In the genomic region with DNA sequence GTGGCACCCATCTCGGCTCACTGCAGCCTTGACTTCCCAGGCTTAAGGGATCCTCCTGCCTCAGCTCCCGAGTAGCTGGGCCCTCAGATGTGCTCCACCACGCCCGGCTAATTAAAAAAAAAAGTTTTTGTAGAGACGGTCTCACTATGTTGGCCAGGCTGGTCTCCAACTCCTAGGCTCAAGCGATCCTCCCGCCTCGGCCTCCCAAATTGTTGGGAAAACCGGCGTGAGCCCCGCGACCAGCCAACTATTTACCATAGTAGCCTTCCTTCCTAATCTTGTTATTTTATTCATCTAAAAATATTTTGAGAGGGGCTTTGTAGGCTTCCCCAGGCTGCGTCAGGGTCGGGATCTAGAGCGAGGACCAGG, we compare ENCODE assay signal across 8 cellular contexts. TPM values are rescaled to one million over a fixed set of nuclear protein-coding genes. Genes with fewer than 3 reads are reported as not detected.
DNase-seq lines count a peak whose midpoint lies in the region; ATAC-seq, FAIRE-seq and TF ChIP-seq lines count a peak whose summit lies in the region.

No MANE protein-coding gene starts in this region.

- 100% methylated on average over 1 of the region's 15 CpGs; no CpG with 5 or more reads in 1 of the 2 experiments for WGBS in IMR-90 (ENCODE audit: extremely low coverage in 2 of 2, insufficient read length in 1 of 2), 2 experiments

- peak overlapping the region; percentile 56 for H3K4me3 ChIP-seq in A673 (ENCODE audit: low read depth, low read length, poor library complexity, severe bottlenecking)
- peak overlapping the region; percentile 95 for H3K4me3 ChIP-seq in IMR-90 (ENCODE audit: insufficient read depth, low read depth, low read length)
- peak overlapping the region; percentile 62 to 73 for H3K4me3 ChIP-seq in cardiac fibroblast (replicated peaks in 1 of 2; ENCODE audit: low read depth in 2 of 2, low read length in 2 of 2)
- H3K4me3 ChIP-seq in mucosa of stomach (ENCODE audit: low read length), result peak overlapping the region; percentile 70

- peak overlapping the region; percentile 73 to 82; a peak in 3 of 4 replicates for H4K8ac ChIP-seq in IMR-90 (ENCODE audit: low read depth in 2 of 2, low read length in 2 of 2)

- in situ Hi-C loops in IMR-90 (cut with MboI; ENCODE audit: low sequenced_read_pairs), result no loop called here

- DNase-seq in A673 (ENCODE audit: low spot score) (no peak), IMR-90 (no peak), cardiac fibroblast (ENCODE audit: low read depth in 2 of 2) (no peak), RCC 7860 (ENCODE audit: low spot score) (no peak)

- dilution Hi-C loops in IMR-90 (cut with HindIII; ENCODE audit: low sequenced_read_pairs, unreplicated experiment), result no loop called here

- peak overlapping the region; percentile 96 for H2AFZ ChIP-seq in IMR-90 (replicated peaks; ENCODE audit: low read length, poor library complexity)

- peak overlapping the region; percentile 12; the same call in 1 of the 2 replicates for H4K91ac ChIP-seq in IMR-90 (ENCODE audit: insufficient read depth, low read depth, low read length)

- TF ChIP-seq POLR2A in IMR-90 (IDR thresholded peaks at IDR 0.05; ENCODE audit: low read depth, low read length) (no peak), GM18505 (IDR thresholded peaks at IDR 0.05; ENCODE audit: borderline replicate concordance, extremely low read depth, insufficient read depth, insufficient read length) (no peak)

- no peak overlapping the region for H2BK5ac ChIP-seq in IMR-90 (ENCODE audit: low read depth, low read length, poor library complexity, severe bottlenecking)

- H3K9me3 ChIP-seq in A673 (ENCODE audit: low read depth, low read length, poor library complexity, severe bottlenecking) (no peaks in the 10 kb centered on the region), IMR-90 (ENCODE audit: control insufficient read depth, insufficient read depth, low read length) (no peaks in the 10 kb centered on the region), mucosa of stomach (ENCODE audit: control insufficient read depth, low read length) (no peaks in the 10 kb centered on the region)

- H4K5ac ChIP-seq in IMR-90 (ENCODE audit: low read depth, low read length), result peak overlapping the region; percentile 95

- H3K36me3 ChIP-seq in A673 (ENCODE audit: insufficient read depth, low read length, poor library complexity, severe bottlenecking) (no peaks in the 10 kb centered on the region), IMR-90 (ENCODE audit: control insufficient read depth, insufficient read depth, low read length) (no peaks in the 10 kb centered on the region), mucosa of stomach (ENCODE audit: control insufficient read depth, insufficient read depth, low read length) (no peaks in the 10 kb centered on the region)

- TF ChIP-seq CTCF in A673 (conservative IDR thresholded peaks at IDR 0.05; ENCODE audit: low read depth, low read length) (no peak), IMR-90 (conservative IDR thresholded peaks at IDR 0.05; ENCODE audit: low read depth, low read length) (no peak), cardiac fibroblast (IDR thresholded peaks at IDR 0.05; ENCODE audit: low read depth, low read length) (no peak)

- peaks cover 0 to 18% of the 10 kb centered on the region in 2 experiments; a peak in 3 of 4 replicates for H3K79me1 ChIP-seq in IMR-90 (ENCODE audit: low read depth in 1 of 2, low read length in 2 of 2)

- no peak overlapping the region; the same call in 1 of the 2 replicates for H3K18ac ChIP-seq in IMR-90 (ENCODE audit: low read depth, low read length)

- peak overlapping the region; percentile 97 for H3K4me2 ChIP-seq in IMR-90 (ENCODE audit: low read depth, low read length)

- peaks cover 17% of the 10 kb centered on the region for H3K4me1 ChIP-seq in A673 (ENCODE audit: insufficient read depth, low read length, poor library complexity, severe bottlenecking)
- peaks cover 7% of the 10 kb centered on the region for H3K4me1 ChIP-seq in IMR-90 (ENCODE audit: control insufficient read depth, insufficient read depth, low read length)
- H3K4me1 ChIP-seq in mucosa of stomach (ENCODE audit: control insufficient read depth, insufficient read depth, low read length), result peaks cover 14% of the 10 kb centered on the region

- H3K14ac ChIP-seq in IMR-90 (replicated peaks; ENCODE audit: low read depth, low read length), result peak overlapping the region; percentile 84; the same call in 1 of the 2 replicates

- no peak for ATAC-seq in IMR-90 (ENCODE audit: low read depth)
- ATAC-seq in HG02885 (IDR thresholded peaks at IDR 0.05; ENCODE audit: poor library complexity, unreplicated experiment), result no peak
- no peak for ATAC-seq in GM19324 (IDR thresholded peaks at IDR 0.05; ENCODE audit: low FRiP score, unreplicated experiment)
- ATAC-seq in GM18505 (IDR thresholded peaks at IDR 0.05; ENCODE audit: unreplicated experiment), result no peak

- H3K9me1 ChIP-seq in IMR-90 (ENCODE audit: insufficient read depth, low read length), result no peaks in the 10 kb centered on the region

- no peak for FAIRE-seq in RCC 7860 (lab: Jason Lieb, UNC)

- H3K27ac ChIP-seq in A673 (ENCODE audit: low read depth, low read length, poor library complexity, severe bottlenecking), result peak overlapping the region; percentile 96
- peak overlapping the region; percentile 83; the same call in 1 of the 2 replicates for H3K27ac ChIP-seq in IMR-90 (ENCODE audit: insufficient read depth, low read length)

- no peak overlapping the region for H3K56ac ChIP-seq in IMR-90 (ENCODE audit: extremely low read depth, insufficient read depth, low read length)

- no peak for TF ChIP-seq RAD21 in IMR-90 (IDR thresholded peaks at IDR 0.05; ENCODE audit: low read length)

- POLR2A ChIA-PET in A673 (lab: Charles Lee; ENCODE audit: low non-redundant PET), result no interaction called here
- POLR2A ChIA-PET in IMR-90 (lab: Charles Lee; ENCODE audit: unreplicated experiment), result no interaction called here

- CTCF ChIA-PET in A673 (lab: Charles Lee), result no interaction called here
- CTCF ChIA-PET in IMR-90 (lab: Yijun Ruan, JAX), result no interaction called here

- peak overlapping the region; percentile 66 for H3K4ac ChIP-seq in IMR-90 (ENCODE audit: low read depth, low read length)

- intact Hi-C loops in A673 (cut with micrococcal nuclease; ENCODE audit: unreplicated experiment), result no loop called here
- intact Hi-C loops in IMR-90 (cut with micrococcal nuclease), result no loop called here

- H4K20me1 ChIP-seq in IMR-90 (ENCODE audit: insufficient read depth, low read length), result no peaks in the 10 kb centered on the region

- H3K27me3 ChIP-seq in A673 (replicated peaks; ENCODE audit: insufficient read depth, low read depth, low read length, poor library complexity) (no peaks in the 10 kb centered on the region), IMR-90 (ENCODE audit: control insufficient read depth, insufficient read depth, low read length) (no peaks in the 10 kb centered on the region), mucosa of stomach (ENCODE audit: control insufficient read depth, insufficient read depth, low read length) (no peaks in the 10 kb centered on the region)

- H2BK20ac ChIP-seq in IMR-90 (ENCODE audit: low read depth, low read length), result no peak overlapping the region

- H3K9ac ChIP-seq in IMR-90 (ENCODE audit: low read depth, low read length), result peak overlapping the region; percentile 78; the same call in 1 of the 2 replicates
- H3K9ac ChIP-seq in mucosa of stomach (ENCODE audit: low read length), result peak overlapping the region; percentile 97

- H2AK5ac ChIP-seq in IMR-90 (ENCODE audit: low read depth, low read length), result peak overlapping the region; percentile 35; the same call in 1 of the 2 replicates

- peak overlapping the region; percentile 7; the same call in 1 of the 2 replicates for H3K23ac ChIP-seq in IMR-90 (ENCODE audit: low read depth, low read length)

- peak overlapping the region; percentile 95 for H2AK9ac ChIP-seq in IMR-90 (replicated peaks; ENCODE audit: low read depth, low read length, poor library complexity)

- H2BK15ac ChIP-seq in IMR-90 (ENCODE audit: low read depth, low read length), result no peak overlapping the region

- no peak overlapping the region for H2BK120ac ChIP-seq in IMR-90 (ENCODE audit: low read depth, low read length)

- BruUV-seq in A673 (replicated peaks; lab: Mats Ljungman, UMichigan), result no TSS peak
- BruUV-seq in IMR-90 (replicated peaks; lab: Mats Ljungman, UMichigan), result no TSS peak

TF ChIP-seq in IMR-90, 13 proteins besides CTCF, POLR2A, EP300 and RAD21 (continues in another document):
- TF ChIP-seq FOS (IDR thresholded peaks at IDR 0.05; ENCODE audit: low read depth, low read length) (no peak), MXI1 (IDR thresholded peaks at IDR 0.05; ENCODE audit: borderline replicate concordance, low read depth, low read length) (no peak), RFX5 (IDR thresholded peaks at IDR 0.05; ENCODE audit: low read depth, low read length) (no peak), SMC3 (IDR thresholded peaks at IDR 0.05; ENCODE audit: low read depth, low read length) (no peak), BHLHE40 (IDR thresholded peaks at IDR 0.05; ENCODE audit: low read depth, low read length) (no peak), MAFK (IDR thresholded peaks at IDR 0.05; ENCODE audit: low read depth, low read length) (no peak), USF2 (IDR thresholded peaks at IDR 0.05; ENCODE audit: low read depth, low read length) (no peak)

RNA-seq across cellular contexts. Expression of gene YY1, which starts 25.4 kb away (rescaled TPM):
- total RNA-seq in A673 (2021) (89.3 and 97.0 TPM in 2 replicates), IMR-90 (2012; rRNA removed) (26.7 and 29.9 TPM in 2 replicates)
- polyA plus RNA-seq in IMR-90 (2012; rRNA removed), result 21.1 and 21.7 TPM in 2 replicates
- 14.4 and 15.6 TPM in 2 replicates for polyA plus RNA-seq in IMR-90 (2012; cell fraction: cytosol; rRNA removed)
- polyA plus RNA-seq in IMR-90 (2012; cell fraction: nucleus; rRNA removed; ENCODE audit: low replicate concordance), result 20.1 and 46.1 TPM in 2 replicates

RNA-seq across cellular contexts. Expression of gene DEGS2, which starts 54.1 kb away (rescaled TPM):
- total RNA-seq in A673 (2021) (0.07 TPM in 1 of 2 replicates, not detected in the other), IMR-90 (2012; rRNA removed) (not detected in 2 replicates)
- not detected in 2 replicates for polyA plus RNA-seq in IMR-90 (2012; rRNA removed)
- 0.01 TPM in 1 of 2 replicates, not detected in the other for polyA plus RNA-seq in IMR-90 (2012; cell fraction: cytosol; rRNA removed)
- polyA plus RNA-seq in IMR-90 (2012; cell fraction: nucleus; rRNA removed; ENCODE audit: low replicate concordance), result 0.02 and 0.14 TPM in 2 replicates
